8 cellular contexts compared by ENCODE assay signal in genomic region chrX:56233682-56234081, GRCh38. TPM values are rescaled to one million over a fixed set of nuclear protein-coding genes. Genes with fewer than 3 reads are reported as not detected.
DNase-seq lines count a peak whose midpoint lies in the region; ATAC-seq and TF ChIP-seq lines count a peak whose summit lies in the region.

No MANE protein-coding gene starts in this region.

- no peaks in the 10 kb centered on the region for H3K9me3 Mint-ChIP-seq in effector memory CD8-positive, alpha-beta T cell
- H3K9me3 Mint-ChIP-seq in mesothelial cell of epicardium (peaks cover 11% of the 10 kb centered on the region), HFFc6 (no peaks in the 10 kb centered on the region)

- TF ChIP-seq CTCF in mesothelial cell of epicardium (IDR thresholded peaks at IDR 0.05; ENCODE audit: unreplicated experiment) (no peak), HFFc6 (IDR thresholded peaks at IDR 0.05) (no peak)

- peaks cover 6 to 14% of the 10 kb centered on the region in 2 donors for H3K4me1 Mint-ChIP-seq in effector memory CD8-positive, alpha-beta T cell (ENCODE audit: low read depth in 2 of 2)
- H3K4me1 Mint-ChIP-seq in mesothelial cell of epicardium: peaks cover 19% of the 10 kb centered on the region
- no peaks in the 10 kb centered on the region for H3K4me1 Mint-ChIP-seq in HFFc6 (ENCODE audit: low read depth)

- H3K27me3 Mint-ChIP-seq in effector memory CD8-positive, alpha-beta T cell: peaks cover 8 to 13% of the 10 kb centered on the region in 2 donors
- H3K27me3 Mint-ChIP-seq in mesothelial cell of epicardium (ENCODE audit: low read depth) (peaks cover 32% of the 10 kb centered on the region), HFFc6 (ENCODE audit: insufficient read depth) (peaks cover 5% of the 10 kb centered on the region; the same call in 1 of the 2 replicates)

- ATAC-seq in GM21360 (IDR thresholded peaks at IDR 0.05; ENCODE audit: unreplicated experiment): peak; percentile 84
- peak; percentile 53 for ATAC-seq in effector memory CD8-positive, alpha-beta T cell (replicated peaks)

- no peak overlapping the region for H3K27ac Mint-ChIP-seq in effector memory CD8-positive, alpha-beta T cell
- H3K27ac Mint-ChIP-seq in mesothelial cell of epicardium (no peak overlapping the region), HFFc6 (no peak overlapping the region)

- H3K36me3 Mint-ChIP-seq in effector memory CD8-positive, alpha-beta T cell (ENCODE audit: insufficient read depth): no peaks in the 10 kb centered on the region
- H3K36me3 Mint-ChIP-seq in mesothelial cell of epicardium (no peaks in the 10 kb centered on the region), HFFc6 (ENCODE audit: low read depth) (no peaks in the 10 kb centered on the region)

- in situ Hi-C loops in G401 (cut with HindIII; ENCODE audit: low sequenced_read_pairs): no loop called here

- H3K4me3 Mint-ChIP-seq in effector memory CD8-positive, alpha-beta T cell: peak overlapping the region in 1 of 2 donors; percentile 86
- peak overlapping the region; percentile 74 for H3K4me3 Mint-ChIP-seq in mesothelial cell of epicardium
- H3K4me3 Mint-ChIP-seq in HFFc6: no peak overlapping the region

- DNase-seq in G401 (ENCODE audit: low spot score) (peak; percentile 78), HUDEP-2 (lab: John Stamatoyannopoulos, UW; ENCODE audit: unreplicated experiment in 76 of 76) (peak in 55 of 76 experiments; percentile 0 to 62 (median 19)), mesothelial cell of epicardium (ENCODE audit: low spot score in 2 of 2, unreplicated experiment in 2 of 2) (no peak), HFFc6 (no peak), NCI-H2107 treated with DMSO at 0.1 percent for 48 hours (lab: John Stamatoyannopoulos, UW; ENCODE audit: unreplicated experiment) (no peak), NCI-H187 (lab: John Stamatoyannopoulos, UW) (no peak)
- DNase-seq in effector memory CD8-positive, alpha-beta T cell: no peak

RNA-seq across cellular contexts. Expression of gene KLF8, which starts 1.5 kb away (rescaled TPM):
- not detected in 2 replicates for total RNA-seq in G401 (2014; rRNA removed; shearing (Covaris generic))
- total RNA-seq in mesothelial cell of epicardium: 9.6 to 9.8 TPM (median 9.7 TPM) in 3 replicates
- total RNA-seq in HFFc6 (2021; fragmentation: NEBNext Ultra II Directional; extraction: Animal tissue kit (Norgen Biotek cat#: 25700)): under 1 TPM in 3 of 6 experiments, not detected in 3; 0.03 to 0.09 (median 0.07) TPM

Comparison
In these comparisons a context has a peak if more than half of its experiments do, and no peak if none do; other contexts are left out.
1. DNase-seq: peak in G401 (single experiment) and HUDEP-2 (55 of 76); none in effector memory CD8-positive, alpha-beta T cell (0 of 3), mesothelial cell of epicardium (0 of 2), HFFc6 (single experiment), NCI-H2107 treated with DMSO at 0.1 percent for 48 hours (single experiment) and NCI-H187 (0 of 2).